13 cellular contexts compared by ENCODE assay signal in genomic region chr1:38624341-38625039, GRCh38.
DNase-seq lines count a peak whose midpoint lies in the region; TF ChIP-seq lines count a peak whose summit lies in the region.
"Had no signal": no experiment of that assay in that cellular context is flagged by ENCODE, and none has a peak within 500 bp of the region (broad histone marks: within the 10 kb centered on the region; RNA-seq: fewer than 3 reads in every experiment).

No MANE protein-coding gene starts in this region.

- in situ Hi-C loops in GM13976 (cut with MboI; ENCODE audit: low sequenced_read_pairs, unreplicated experiment) = loop anchor here (25.0 kb wide), 1 partner anchor 188 kb away; no protein-coding TSS in a partner anchor

- no peak for TF ChIP-seq CTCF in GM13976 (IDR thresholded peaks at IDR 0.05; ENCODE audit: borderline replicate concordance, control extremely low read depth, extremely low read depth, insufficient read depth, missing control alignments)

- peak; percentile 41 for DNase-seq in DMS79 treated with DMSO at 0.1 percent for 48 hours (lab: John Stamatoyannopoulos, UW)
- DNase-seq in DMS79 (lab: John Stamatoyannopoulos, UW) = no peak
- DNase-seq in NCI-H2107 (lab: John Stamatoyannopoulos, UW) = peak; percentile 88
- peak; percentile 44 for DNase-seq in cerebellar cortex (ENCODE audit: low spot score)
- DNase-seq in kidney tubule cell (ENCODE audit: low spot score) = peak; percentile 5
- DNase-seq in SKM-1 treated with dmso at 0.1 percent for 144 hours (lab: John Stamatoyannopoulos, UW; ENCODE audit: unreplicated experiment) = no peak
- DNase-seq in GM13976 (ENCODE audit: low spot score) = no peak
- no peak for DNase-seq in mucosa of gallbladder (ENCODE audit: low spot score)
- DNase-seq: CD8-positive, alpha-beta memory T cell; KBM-7; NCI-H1092; NCI-H748 treated with DMSO at 0.1 percent for 48 hours; SHP77 had no signal

Comparison
In these comparisons a context has a peak if more than half of its experiments do, and no peak if none do; other contexts are left out.
1. DNase-seq: peak in DMS79 treated with DMSO at 0.1 percent for 48 hours (single experiment), NCI-H2107 (single experiment), cerebellar cortex (single experiment) and kidney tubule cell (single experiment); none in DMS79 (single experiment), SKM-1 treated with dmso at 0.1 percent for 144 hours (single experiment), GM13976 (single experiment) and mucosa of gallbladder (single experiment).